In the genomic region with DNA sequence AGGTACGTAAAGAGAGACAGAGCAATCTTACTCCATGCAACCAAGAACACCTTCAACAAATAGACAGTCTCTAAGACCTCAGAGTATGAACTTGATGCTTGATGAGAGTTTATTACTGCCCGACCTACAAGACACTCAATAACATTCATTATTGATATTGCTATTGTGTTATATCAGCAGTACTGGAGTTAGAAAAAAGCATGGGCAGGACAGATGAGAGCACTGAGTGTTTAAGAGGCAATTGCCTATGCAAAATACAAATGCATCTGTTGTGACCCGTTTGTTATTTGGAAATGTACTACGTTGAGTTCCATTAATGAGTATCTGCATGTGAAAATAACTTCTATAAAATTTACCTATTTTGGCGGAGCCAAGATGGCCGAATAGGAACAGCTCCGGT, we compare ENCODE assay signal across 20 cellular contexts. TPM values are rescaled to one million over a fixed set of nuclear protein-coding genes. Genes with fewer than 3 reads are reported as not detected.
"Had no signal": no experiment of that assay in that cellular context is flagged by ENCODE, and none has a peak within 500 bp of the region (broad histone marks: within the 10 kb centered on the region; RNA-seq: fewer than 3 reads in every experiment).

No MANE protein-coding gene starts in this region.

- H3K27ac Mint-ChIP-seq: activated CD4-positive, alpha-beta T cell treated with anti-CD3 and anti-CD28 coated beads, Interleukin-2, amount 10 ng/mL, durations not matched to agents 7 days and 5 days; activated naive CD8-positive, alpha-beta T cell treated with anti-CD3 and anti-CD28 coated beads for 36 hours; activated T-helper 1 cell treated with anti-CD3 and anti-CD28 coated beads, Interleukin-12 subunit alpha, Interleukin-12 subunit beta, Interleukin-2, Interleukin-4 antibody, amounts not matched to agents 30 ng/mL and 10 ng/mL and 1 ng/mL, durations not matched to agents 14 hours and 24 hours and 36 hours; naive thymus-derived CD4-positive, alpha-beta T cell; stimulated activated memory B cell treated with anti-CD40 and anti-IgM and Interleukin-4, amounts not matched to agents 10 μg/mL and 1 μg/mL and 100 μg/mL, for 72 hours had no signal

- DNase-seq: activated CD4-positive, alpha-beta T cell treated with anti-CD3 and anti-CD28 coated beads, Interleukin-2, amount 10 ng/mL, durations not matched to agents 7 days and 5 days; activated CD4-positive, CD25-positive, alpha-beta regulatory T cell; activated CD8-positive, alpha-beta memory T cell treated with anti-CD3 and anti-CD28 coated beads for 24 hours; activated naive CD8-positive, alpha-beta T cell treated with anti-CD3 and anti-CD28 coated beads for 36 hours; amygdala; body of pancreas; caudate nucleus; hippocampal formation; left ventricle myocardium inferior; mucosa of descending colon; naive thymus-derived CD4-positive, alpha-beta T cell; stimulated activated CD4-positive, alpha-beta T cell treated with anti-CD3 and anti-CD28 coated beads, Interleukin-2, amount 100 ng/mL, for 48 hours; thyroid gland had no signal

- H3K9me3 ChIP-seq: body of pancreas, mucosa of descending colon, neutrophil, right atrium auricular region, thyroid gland had no signal

- H3K4me3 ChIP-seq: body of pancreas, left ventricle myocardium inferior, mucosa of descending colon, right atrium auricular region, thyroid gland had no signal

- H3K27me3 Mint-ChIP-seq: activated CD4-positive, alpha-beta T cell treated with anti-CD3 and anti-CD28 coated beads, Interleukin-2, amount 10 ng/mL, durations not matched to agents 7 days and 5 days had no signal

- H3K9me3 Mint-ChIP-seq: activated CD4-positive, alpha-beta T cell treated with anti-CD3 and anti-CD28 coated beads, Interleukin-2, amount 10 ng/mL, durations not matched to agents 7 days and 5 days; stimulated activated memory B cell treated with anti-CD40 and anti-IgM and Interleukin-4, amounts not matched to agents 10 μg/mL and 1 μg/mL and 100 μg/mL, for 72 hours had no signal

- H3K4me1 Mint-ChIP-seq: activated CD4-positive, alpha-beta T cell treated with anti-CD3 and anti-CD28 coated beads, Interleukin-2, amount 10 ng/mL, durations not matched to agents 7 days and 5 days; activated naive CD8-positive, alpha-beta T cell treated with anti-CD3 and anti-CD28 coated beads for 36 hours; naive thymus-derived CD4-positive, alpha-beta T cell; stimulated activated memory B cell treated with anti-CD40 and anti-IgM and Interleukin-4, amounts not matched to agents 10 μg/mL and 1 μg/mL and 100 μg/mL, for 72 hours had no signal

- H3K4me3 Mint-ChIP-seq: activated CD4-positive, alpha-beta T cell treated with anti-CD3 and anti-CD28 coated beads, Interleukin-2, amount 10 ng/mL, durations not matched to agents 7 days and 5 days; activated naive CD8-positive, alpha-beta T cell treated with anti-CD3 and anti-CD28 coated beads for 36 hours; activated T-helper 1 cell treated with anti-CD3 and anti-CD28 coated beads, Interleukin-12 subunit alpha, Interleukin-12 subunit beta, Interleukin-2, Interleukin-4 antibody, amounts not matched to agents 30 ng/mL and 10 ng/mL and 1 ng/mL, durations not matched to agents 14 hours and 24 hours and 36 hours; naive thymus-derived CD4-positive, alpha-beta T cell; stimulated activated memory B cell treated with anti-CD40 and anti-IgM and Interleukin-4, amounts not matched to agents 10 μg/mL and 1 μg/mL and 100 μg/mL, for 72 hours had no signal

- H3K27ac ChIP-seq: body of pancreas, left ventricle myocardium inferior, neutrophil, right atrium auricular region, thyroid gland had no signal

- H3K4me1 ChIP-seq: body of pancreas, left ventricle myocardium inferior, right atrium auricular region, thyroid gland had no signal

- H3K27me3 ChIP-seq: body of pancreas, neutrophil, right atrium auricular region, thyroid gland had no signal

- H3K36me3 ChIP-seq: left ventricle myocardium inferior, neutrophil, right atrium auricular region, thyroid gland had no signal

- ATAC-seq: body of pancreas; esophagus mucosa; mucosa of descending colon; naive thymus-derived CD4-positive, alpha-beta T cell; stimulated activated memory B cell treated with anti-CD40 and anti-IgM and Interleukin-4, amounts not matched to agents 10 μg/mL and 1 μg/mL and 100 μg/mL, for 72 hours had no signal

- H3K36me3 Mint-ChIP-seq: activated naive CD8-positive, alpha-beta T cell treated with anti-CD3 and anti-CD28 coated beads for 36 hours; naive thymus-derived CD4-positive, alpha-beta T cell; stimulated activated memory B cell treated with anti-CD40 and anti-IgM and Interleukin-4, amounts not matched to agents 10 μg/mL and 1 μg/mL and 100 μg/mL, for 72 hours had no signal

RNA-seq across cellular contexts. Expression of gene MARCOL, which starts 8.1 kb away (rescaled TPM):
- total RNA-seq: activated CD4-positive, alpha-beta T cell treated with anti-CD3 and anti-CD28 coated beads, Interleukin-2, amount 10 ng/mL, durations not matched to agents 7 days and 5 days; activated naive CD8-positive, alpha-beta T cell treated with anti-CD3 and anti-CD28 coated beads for 36 hours; activated T-helper 1 cell treated with anti-CD3 and anti-CD28 coated beads, Interleukin-12 subunit alpha, Interleukin-12 subunit beta, Interleukin-2, Interleukin-4 antibody, amounts not matched to agents 30 ng/mL and 10 ng/mL and 1 ng/mL, durations not matched to agents 14 hours and 24 hours and 36 hours; body of pancreas; esophagus mucosa; kidney epithelial cell; left ventricle myocardium inferior; naive thymus-derived CD4-positive, alpha-beta T cell; right atrium auricular region; skeletal muscle tissue; thyroid gland had no signal

RNA-seq across cellular contexts. Expression of gene SPINK6, which starts 27.4 kb away (rescaled TPM):
- total RNA-seq: activated CD4-positive, alpha-beta T cell treated with anti-CD3 and anti-CD28 coated beads, Interleukin-2, amount 10 ng/mL, durations not matched to agents 7 days and 5 days; activated naive CD8-positive, alpha-beta T cell treated with anti-CD3 and anti-CD28 coated beads for 36 hours; activated T-helper 1 cell treated with anti-CD3 and anti-CD28 coated beads, Interleukin-12 subunit alpha, Interleukin-12 subunit beta, Interleukin-2, Interleukin-4 antibody, amounts not matched to agents 30 ng/mL and 10 ng/mL and 1 ng/mL, durations not matched to agents 14 hours and 24 hours and 36 hours; body of pancreas; kidney epithelial cell; left ventricle myocardium inferior; naive thymus-derived CD4-positive, alpha-beta T cell; right atrium auricular region; skeletal muscle tissue; thyroid gland had no signal

RNA-seq across cellular contexts. Expression of gene SPINK13, which starts 38.4 kb away (rescaled TPM):
- total RNA-seq: activated CD4-positive, alpha-beta T cell treated with anti-CD3 and anti-CD28 coated beads, Interleukin-2, amount 10 ng/mL, durations not matched to agents 7 days and 5 days; activated naive CD8-positive, alpha-beta T cell treated with anti-CD3 and anti-CD28 coated beads for 36 hours; activated T-helper 1 cell treated with anti-CD3 and anti-CD28 coated beads, Interleukin-12 subunit alpha, Interleukin-12 subunit beta, Interleukin-2, Interleukin-4 antibody, amounts not matched to agents 30 ng/mL and 10 ng/mL and 1 ng/mL, durations not matched to agents 14 hours and 24 hours and 36 hours; esophagus mucosa; kidney epithelial cell; left ventricle myocardium inferior; mucosa of descending colon; naive thymus-derived CD4-positive, alpha-beta T cell; right atrium auricular region; skeletal muscle tissue; thyroid gland had no signal
